ENCODE assay signal across 8 cellular contexts in genomic region chr11:35141538-35141937, GRCh38. TPM values are rescaled to one million over a fixed set of nuclear protein-coding genes. Genes with fewer than 3 reads are reported as not detected.
DNase-seq lines count a peak whose midpoint lies in the region; ATAC-seq, FAIRE-seq and TF ChIP-seq lines count a peak whose summit lies in the region.

No MANE protein-coding gene starts in this region.

- no peak overlapping the region for H2AFZ ChIP-seq in keratinocyte (ENCODE audit: control insufficient read depth, low read length)

- no peak for TF ChIP-seq CTCF in keratinocyte (optimal IDR thresholded peaks at IDR 0.05 in 1 of 3, IDR thresholded peaks at IDR 0.05 in 1 of 3, conservative IDR thresholded peaks at IDR 0.05 in 1 of 3; ENCODE audit: extremely low read depth in 1 of 3, insufficient read depth in 2 of 3, low read length in 3 of 3)
- no peak for TF ChIP-seq CTCF in transverse colon (IDR thresholded peaks at IDR 0.05)

- peak overlapping the region; percentile 97 for H3K9ac ChIP-seq in keratinocyte (ENCODE audit: control insufficient read depth, extremely low read depth, insufficient read depth, low read length)

- WGBS in transverse colon (ENCODE audit: low coverage in 1 of 2), 2 donors, result 11% methylated on average over 8 of the region's 8 CpGs; no CpG with 5 or more reads in 1 of the 2 donors

- intact Hi-C loops in transverse colon (cut with DNase I; ENCODE audit: low total_unique reads), result no loop called here

- no peaks in the 10 kb centered on the region for H3K27me3 ChIP-seq in keratinocyte (ENCODE audit: control insufficient read depth, extremely low read depth, insufficient read depth, low read length)
- H3K27me3 ChIP-seq in transverse colon, result no peaks in the 10 kb centered on the region

- FAIRE-seq in keratinocyte (lab: Jason Lieb, UNC) (no peak), frontal cortex (lab: Jason Lieb, UNC) (no peak)

- no peaks in the 10 kb centered on the region for H3K9me3 ChIP-seq in keratinocyte (ENCODE audit: control insufficient read depth, low read depth, low read length)
- no peaks in the 10 kb centered on the region for H3K9me3 ChIP-seq in transverse colon

- H3K27ac ChIP-seq in keratinocyte (ENCODE audit: control insufficient read depth, insufficient read depth, low read length), result peak overlapping the region; percentile 95
- peak overlapping the region; percentile 85 to 95 (median 92) for H3K27ac ChIP-seq in transverse colon

- dilution Hi-C loops in keratinocyte (cut with MboI; ENCODE audit: extremely low pct_ligation_motif_present, low sequenced_read_pairs), result no loop called here

- H3K4me3 ChIP-seq in keratinocyte (ENCODE audit: control insufficient read depth in 2 of 3, extremely low read depth in 1 of 3, insufficient read depth in 2 of 3, low read depth in 1 of 3, low read length in 3 of 3) (peak overlapping the region; percentile 77 to 98 (median 92)), transverse colon (peak overlapping the region in 3 of 4 donors; percentile 64 to 83 (median 68))

- H3K4me2 ChIP-seq in keratinocyte (ENCODE audit: control insufficient read depth, extremely low read depth, insufficient read depth, low read depth, low read length), result peak overlapping the region; percentile 99

- ATAC-seq in HG03280 (IDR thresholded peaks at IDR 0.05; ENCODE audit: unreplicated experiment), result no peak

- TF ChIP-seq POLR2A in transverse colon (IDR thresholded peaks at IDR 0.05), result no peak

- H3K4me1 ChIP-seq in keratinocyte (ENCODE audit: control insufficient read depth, extremely low read depth, insufficient read depth, low read length), result peaks cover 58% of the 10 kb centered on the region
- peaks cover 33 to 76% (median 54%) of the 10 kb centered on the region in 4 donors for H3K4me1 ChIP-seq in transverse colon

- TF ChIP-seq EP300 in transverse colon (IDR thresholded peaks at IDR 0.05; ENCODE audit: low read depth), result no peak

- peaks cover 2% of the 10 kb centered on the region for H3K9me1 ChIP-seq in keratinocyte (ENCODE audit: control insufficient read depth, extremely low read depth, insufficient read depth, low read length)

- peak; percentile 47 for DNase-seq in activated CD4-positive, alpha-beta T cell treated with anti-CD3 and anti-CD28 coated beads for 48 hours
- no peak for DNase-seq in activated CD4-positive, alpha-beta T cell treated with anti-CD3 and anti-CD28 coated beads, Interleukin-2, amount 50 U/mL, for 4 hours
- peak; percentile 31 for DNase-seq in activated naive CD4-positive, alpha-beta T cell treated with anti-CD3 and anti-CD28 coated beads, Interleukin-2, amount 50 U/mL, for 16 hours
- DNase-seq in keratinocyte (ENCODE audit: low read depth, low spot score), result no peak
- peak; percentile 85 for DNase-seq in transverse colon
- no peak for DNase-seq in NCI-H1436 (lab: John Stamatoyannopoulos, UW)
- DNase-seq in frontal cortex (ENCODE audit: low spot score in 2 of 2), result no peak

- peaks cover 32% of the 10 kb centered on the region for H4K20me1 ChIP-seq in keratinocyte (ENCODE audit: control insufficient read depth, extremely low read depth, insufficient read depth, low read length)

- H3K79me2 ChIP-seq in keratinocyte (ENCODE audit: control insufficient read depth, insufficient read depth, low read length), result peaks cover 83% of the 10 kb centered on the region

- H3K36me3 ChIP-seq in keratinocyte (ENCODE audit: control insufficient read depth in 2 of 2, extremely low read depth in 1 of 2, insufficient read depth in 2 of 2, low read length in 2 of 2) (peaks cover 7 to 25% of the 10 kb centered on the region in 2 experiments), transverse colon (no peaks in the 10 kb centered on the region)

- in situ Hi-C loops in transverse colon (cut with MboI; ENCODE audit: low pct_ligation_motif_present in 1 of 4, low pct_unique_long_range_greater_than_20kb in 1 of 4, low sequenced_read_pairs in 3 of 4), result no loop called here

RNA-seq across cellular contexts. Expression of gene CD44, which starts 2.6 kb away (rescaled TPM):
- polyA plus RNA-seq in keratinocyte, result 1,621 to 2,271 TPM (median 2,038 TPM) in 3 replicates
- polyA plus RNA-seq in keratinocyte (2011; ENCODE audit: low read depth), result 1,899 TPM
- polyA plus RNA-seq in keratinocyte (2011; cell fraction: cytosol; rRNA removed), result 704 and 1,157 TPM in 2 replicates
- 3,164 and 3,631 TPM in 2 replicates for polyA plus RNA-seq in keratinocyte (2011; cell fraction: nucleus; rRNA removed)
- 637 and 1,345 TPM in 2 replicates for polyA plus RNA-seq in keratinocyte (2012; ENCODE audit: low replicate concordance)
- polyA minus RNA-seq in keratinocyte, result 1,693 to 2,971 TPM (median 2,836 TPM) in 3 replicates
- polyA minus RNA-seq in keratinocyte (2011; cell fraction: cytosol; rRNA and poly(A)+ RNA removed), result 1,343 TPM
- 2,671 and 5,354 TPM in 2 replicates for polyA minus RNA-seq in keratinocyte (2011; cell fraction: nucleus; rRNA and poly(A)+ RNA removed)
- 100 to 1,000 TPM in 3 of 4 donors, 10 to 100 TPM in 1; 56.3 to 182 (median 114) TPM for total RNA-seq in transverse colon
- total RNA-seq in frontal cortex, result 4.1 TPM

Comparison
In these comparisons a context has a peak if more than half of its experiments do, and no peak if none do; other contexts are left out.
1. DNase-seq: peak in activated CD4-positive, alpha-beta T cell treated with anti-CD3 and anti-CD28 coated beads for 48 hours (single experiment), activated naive CD4-positive, alpha-beta T cell treated with anti-CD3 and anti-CD28 coated beads, Interleukin-2, amount 50 U/mL, for 16 hours (single experiment) and transverse colon (single experiment); none in activated CD4-positive, alpha-beta T cell treated with anti-CD3 and anti-CD28 coated beads, Interleukin-2, amount 50 U/mL, for 4 hours (0 of 2), keratinocyte (single experiment), NCI-H1436 (single experiment) and frontal cortex (0 of 2).
2. RNA of gene CD44, which starts 2.6 kb away (total RNA-seq): 56.3 to 182 TPM in transverse colon; 4.1 TPM in frontal cortex (single experiment); every median in the first group is over 10 times any median in the second.